In the genomic region with DNA sequence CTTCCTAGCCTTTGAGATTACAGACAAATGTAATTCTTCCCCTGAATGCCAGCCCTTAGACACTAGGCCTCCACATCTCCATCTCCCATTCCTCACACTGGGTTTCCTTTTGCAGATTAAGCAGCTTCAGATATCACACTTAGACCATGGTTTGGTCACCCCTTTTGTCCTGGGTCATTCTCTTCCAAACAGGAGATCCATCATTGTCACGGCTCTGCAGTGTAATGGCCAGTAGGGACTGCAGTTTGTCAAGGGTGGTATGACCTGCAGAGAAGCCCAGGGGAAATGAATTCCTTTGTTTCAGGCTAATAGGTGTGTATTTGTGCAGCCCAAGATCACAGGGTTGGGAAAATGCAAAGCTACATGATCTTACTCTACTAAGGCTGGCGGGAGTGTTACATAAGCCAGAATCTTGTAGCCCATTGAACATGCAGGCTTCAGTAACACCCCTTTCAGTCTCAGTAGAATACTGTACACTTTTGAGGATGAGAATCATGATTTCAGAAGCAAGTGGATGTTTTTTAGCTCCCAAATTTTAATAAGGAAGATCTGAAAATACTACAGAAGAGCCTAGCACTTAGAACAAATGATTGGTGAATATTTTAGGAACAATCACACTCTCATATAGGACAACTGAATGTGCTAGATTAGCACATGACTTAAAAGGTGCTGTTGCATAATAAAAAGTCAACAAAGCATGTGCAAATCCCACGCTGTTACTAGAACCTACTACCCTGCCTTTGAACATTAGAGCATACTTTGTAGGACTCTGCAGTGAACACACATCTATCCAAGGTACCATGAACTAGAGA, we compare ENCODE assay signal across 2 cellular contexts.
A peak's percentile ranks its signal among the peaks of the same experiment; 100 is the strongest.
TF ChIP-seq lines count a peak whose summit lies in the region.

No MANE protein-coding gene starts in this region.

TF ChIP-seq in IMR-90, 13 proteins besides CTCF, POLR2A, EP300 and RAD21:
- TF ChIP-seq NFE2L2 (IDR thresholded peaks at IDR 0.05; ENCODE audit: low read depth, low read length) (no peak), ELK1 (IDR thresholded peaks at IDR 0.05; ENCODE audit: borderline replicate concordance, low read depth, low read length) (no peak), CEBPB (IDR thresholded peaks at IDR 0.05; ENCODE audit: low read depth, low read length) (no peak), RFX5 (IDR thresholded peaks at IDR 0.05; ENCODE audit: low read depth, low read length) (no peak), RCOR1 (IDR thresholded peaks at IDR 0.05; ENCODE audit: insufficient replicate concordance, low read length) (no peak), MXI1 (IDR thresholded peaks at IDR 0.05; ENCODE audit: borderline replicate concordance, low read depth, low read length) (no peak), MAZ (IDR thresholded peaks at IDR 0.05; ENCODE audit: borderline replicate concordance, low read depth, low read length) (no peak), BHLHE40 (IDR thresholded peaks at IDR 0.05; ENCODE audit: low read depth, low read length) (no peak), SMC3 (IDR thresholded peaks at IDR 0.05; ENCODE audit: low read depth, low read length) (no peak), CHD1 (IDR thresholded peaks at IDR 0.05; ENCODE audit: low read depth, low read length) (no peak), FOS (IDR thresholded peaks at IDR 0.05; ENCODE audit: low read depth, low read length) (no peak), MAFK (IDR thresholded peaks at IDR 0.05; ENCODE audit: low read depth, low read length) (no peak)
- TF ChIP-seq, protein P1, sequence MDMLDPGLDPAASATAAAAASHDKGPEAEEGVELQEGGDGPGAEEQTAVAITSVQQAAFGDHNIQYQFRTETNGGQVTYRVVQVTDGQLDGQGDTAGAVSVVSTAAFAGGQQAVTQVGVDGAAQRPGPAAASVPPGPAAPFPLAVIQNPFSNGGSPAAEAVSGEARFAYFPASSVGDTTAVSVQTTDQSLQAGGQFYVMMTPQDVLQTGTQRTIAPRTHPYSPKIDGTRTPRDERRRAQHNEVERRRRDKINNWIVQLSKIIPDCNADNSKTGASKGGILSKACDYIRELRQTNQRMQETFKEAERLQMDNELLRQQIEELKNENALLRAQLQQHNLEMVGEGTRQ (IDR thresholded peaks at IDR 0.05; ENCODE audit: low read depth, low read length), result no peak

TF ChIP-seq in WTC11, 78 proteins besides CTCF, POLR2A, EP300 and RAD21:
- TF ChIP-seq GABPB1 (CRISPR knock-in tag; IDR thresholded peaks at IDR 0.05) (peak; percentile 31; the same call in 1 of the 2 replicates), MYBL2 (CRISPR knock-in tag; IDR thresholded peaks at IDR 0.05) (no peak), ETV6 (CRISPR knock-in tag; IDR thresholded peaks at IDR 0.05) (no peak), ZMAT4 (CRISPR knock-in tag; IDR thresholded peaks at IDR 0.05) (no peak), PRDM15 (CRISPR knock-in tag; IDR thresholded peaks at IDR 0.05) (no peak), TP53 (CRISPR knock-in tag; IDR thresholded peaks at IDR 0.05) (no peak), ZNF317 (CRISPR knock-in tag; IDR thresholded peaks at IDR 0.05; ENCODE audit: borderline replicate concordance, low read depth) (no peak), HMGA2 (CRISPR knock-in tag; IDR thresholded peaks at IDR 0.05) (no peak)
